ENCODE assay signal across 12 cellular contexts in genomic region chr18:36402765-36403396, GRCh38.
DNase-seq lines count a peak whose midpoint lies in the region; ATAC-seq and TF ChIP-seq lines count a peak whose summit lies in the region.
"Had no signal": no experiment of that assay in that cellular context is flagged by ENCODE, and none has a peak within 500 bp of the region (broad histone marks: within the 10 kb centered on the region; RNA-seq: fewer than 3 reads in every experiment).

No MANE protein-coding gene starts in this region.

- TF ChIP-seq CTCF in AG09309 (IDR thresholded peaks at IDR 0.05; ENCODE audit: control insufficient read depth, insufficient read depth, low read depth, low read length, missing control alignments) (no peak), HFF-Myc (IDR thresholded peaks at IDR 0.05; ENCODE audit: low read depth, low read length, missing control alignments) (peak; percentile 14)

- H3K4me3 ChIP-seq in AG09309 (ENCODE audit: control insufficient read depth, low read depth, low read length): no peak overlapping the region
- H3K4me3 ChIP-seq in HFF-Myc (replicated peaks; ENCODE audit: low read depth, low read length): no peak overlapping the region

- DNase-seq in AG09309 (ENCODE audit: low read depth) (peak; percentile 75), HFF-Myc (ENCODE audit: extremely low read depth, low read depth) (no peak), fibroblast of gingiva (ENCODE audit: low read depth) (peak; percentile 95), mucosa of gallbladder (ENCODE audit: low spot score) (peak; percentile 78), NCI-H510A (lab: John Stamatoyannopoulos, UW) (no peak), NCI-H1417 (lab: John Stamatoyannopoulos, UW) (no peak), COR-L47 (lab: John Stamatoyannopoulos, UW) (no peak)
- DNase-seq: activated T-cell treated with anti-CD3 and anti-CD28 coated beads for 4 hours; EL; stimulated activated CD4-positive, alpha-beta T cell treated with anti-CD3 and anti-CD28 coated beads, Interleukin-4, amount 100 ng/mL, for 4 hours; stimulated activated naive CD8-positive, alpha-beta T cell treated with anti-CD3 and anti-CD28 coated beads, Interleukin-15, amount 100 ng/mL, for 72 hours had no signal

- no peak for ATAC-seq in HG02642 (IDR thresholded peaks at IDR 0.05; ENCODE audit: poor library complexity, unreplicated experiment)
- ATAC-seq: stimulated activated naive CD8-positive, alpha-beta T cell treated with anti-CD3 and anti-CD28 coated beads, Interleukin-15, amount 100 ng/mL, for 72 hours had no signal

Comparison
In these comparisons a context has a peak if more than half of its experiments do, and no peak if none do; other contexts are left out.
1. DNase-seq: peak in AG09309 (single experiment), fibroblast of gingiva (single experiment) and mucosa of gallbladder (single experiment); none in HFF-Myc (single experiment), NCI-H510A (single experiment), NCI-H1417 (0 of 3) and COR-L47 (single experiment).